Comparison of ENCODE assay signal across 19 cellular contexts in the genomic region with DNA sequence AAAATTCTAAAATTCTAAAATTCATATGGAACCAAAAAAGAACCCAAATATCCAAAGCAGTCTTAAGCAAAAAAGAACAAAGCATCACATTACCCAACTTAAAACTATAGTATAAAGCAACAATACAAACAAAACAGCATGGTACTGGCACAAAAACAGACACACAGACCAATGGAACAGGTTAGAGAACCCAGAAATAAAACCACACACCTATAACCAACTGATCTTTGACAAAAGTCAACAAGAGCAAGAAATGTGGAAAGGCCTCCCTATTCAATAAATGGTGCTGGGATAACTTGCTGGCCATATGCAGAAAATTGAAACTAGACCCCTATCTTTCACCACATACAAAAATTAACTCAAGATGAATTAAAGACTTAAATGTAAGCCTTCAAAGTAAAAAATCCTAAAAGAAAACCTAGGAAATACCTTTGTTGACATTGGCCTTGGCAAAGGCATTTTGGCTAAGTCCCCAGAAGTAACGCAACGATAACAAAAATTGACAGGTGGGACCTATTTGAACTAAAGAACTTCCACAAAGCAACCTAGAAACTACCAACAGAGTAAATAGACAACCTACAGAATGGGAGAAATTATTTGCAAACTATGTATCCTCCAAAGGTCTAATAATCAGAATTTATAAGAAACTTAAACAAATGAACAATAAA. TPM values are rescaled to one million over a fixed set of nuclear protein-coding genes. Genes with fewer than 3 reads are reported as not detected.
DNase-seq lines count a peak whose midpoint lies in the region; ATAC-seq, FAIRE-seq and TF ChIP-seq lines count a peak whose summit lies in the region.
"Had no signal": no experiment of that assay in that cellular context is flagged by ENCODE, and none has a peak within 500 bp of the region (broad histone marks: within the 10 kb centered on the region; RNA-seq: fewer than 3 reads in every experiment).

No MANE protein-coding gene starts in this region.

- no peaks in the 10 kb centered on the region for H3K4me1 ChIP-seq in endothelial cell of umbilical vein (ENCODE audit: control insufficient read depth, extremely low read depth, insufficient read depth, low read length)

- POLR2A ChIA-PET in WTC11 (lab: Charles Lee): no interaction called here
- POLR2A ChIA-PET in endothelial cell of umbilical vein (lab: Charles Lee): no interaction called here

- CTCF ChIA-PET in WTC11 (lab: Charles Lee) (no interaction called here), endothelial cell of umbilical vein (lab: Charles Lee) (no interaction called here)

- H3K9me1 ChIP-seq in endothelial cell of umbilical vein (replicated peaks; ENCODE audit: control insufficient read depth, extremely low read depth, insufficient read depth, low read length): no peaks in the 10 kb centered on the region

- H3K9me3 Mint-ChIP-seq in WTC11: no peaks in the 10 kb centered on the region
- H3K9me3 Mint-ChIP-seq: GM23338 had no signal

- H3K4me3 Mint-ChIP-seq in WTC11: no peak overlapping the region
- H3K4me3 Mint-ChIP-seq: GM23338 had no signal

- no peak overlapping the region for H3K9ac ChIP-seq in endothelial cell of umbilical vein (replicated peaks; ENCODE audit: extremely low read depth, insufficient read depth, low read length)

- no peaks in the 10 kb centered on the region for H3K27me3 Mint-ChIP-seq in WTC11 (ENCODE audit: low read depth)

- H4K20me1 ChIP-seq in endothelial cell of umbilical vein (replicated peaks; ENCODE audit: control insufficient read depth, extremely low read depth, insufficient read depth, low read length): no peaks in the 10 kb centered on the region

- intact Hi-C loops in endothelial cell of umbilical vein (cut with micrococcal nuclease): loop anchor here (5.0 kb wide), 1 partner anchor 51 kb away; no protein-coding TSS in a partner anchor

- no peak overlapping the region for H2AFZ ChIP-seq in endothelial cell of umbilical vein (ENCODE audit: low read depth, low read length)
- H2AFZ ChIP-seq: GM23338 had no signal

- no peaks in the 10 kb centered on the region for H3K79me2 ChIP-seq in endothelial cell of umbilical vein (ENCODE audit: control insufficient read depth, insufficient read depth, low read length)

- BruUV-seq in endothelial cell of umbilical vein (replicated peaks; lab: Mats Ljungman, UMichigan): no TSS peak

- TF ChIP-seq POLR2A in endothelial cell of umbilical vein (IDR thresholded peaks at IDR 0.05; ENCODE audit: low read depth, low read length): no peak

- no peaks in the 10 kb centered on the region for H3K36me3 ChIP-seq in endothelial cell of umbilical vein (ENCODE audit: control insufficient read depth in 2 of 2, extremely low read depth in 1 of 2, insufficient read depth in 2 of 2, low read length in 2 of 2)

- no peaks in the 10 kb centered on the region for H3K36me3 Mint-ChIP-seq in WTC11

- ATAC-seq in WTC11: no peak
- ATAC-seq in GM18517 (IDR thresholded peaks at IDR 0.05; ENCODE audit: unreplicated experiment): no peak
- ATAC-seq: GM23338, HCT116 had no signal

- no peak for FAIRE-seq in endothelial cell of umbilical vein (lab: Jason Lieb, UNC)

- no peaks in the 10 kb centered on the region for H3K9me3 ChIP-seq in endothelial cell of umbilical vein (replicated peaks; ENCODE audit: control insufficient read depth, insufficient read depth, low read length)

- H3K27ac ChIP-seq in endothelial cell of umbilical vein (ENCODE audit: insufficient read depth, low read depth, low read length): no peak overlapping the region

- peak overlapping the region; percentile 21; the same call in 1 of the 2 replicates for H3K27ac Mint-ChIP-seq in WTC11
- H3K27ac Mint-ChIP-seq: GM23338 had no signal

- dilution Hi-C loops in endothelial cell of umbilical vein (cut with MboI; ENCODE audit: extremely low pct_ligation_motif_present, low sequenced_read_pairs): no loop called here

- H3K27me3 ChIP-seq in endothelial cell of umbilical vein (ENCODE audit: control insufficient read depth in 2 of 2, insufficient read depth in 2 of 2, low read length in 2 of 2): no peaks in the 10 kb centered on the region

- no peak overlapping the region for H3K4me2 ChIP-seq in endothelial cell of umbilical vein (ENCODE audit: insufficient read depth, low read length)
- H3K4me2 ChIP-seq: GM23338 had no signal

- no peak for TF ChIP-seq CTCF in WTC11 (IDR thresholded peaks at IDR 0.05)
- no peak for TF ChIP-seq CTCF in endothelial cell of umbilical vein (IDR thresholded peaks at IDR 0.05; ENCODE audit: extremely low read depth in 1 of 2, insufficient read depth in 1 of 2, low read depth in 1 of 2, low read length in 2 of 2)
- no peak for TF ChIP-seq CTCF in retinal pigment epithelial cell (conservative IDR thresholded peaks at IDR 0.05; ENCODE audit: low read depth, low read length)

- peak; percentile 0 for DNase-seq in NCI-H1092 treated with DMSO at 0.1 percent for 48 hours (lab: John Stamatoyannopoulos, UW)
- no peak for DNase-seq in NCI-H1092 (lab: John Stamatoyannopoulos, UW)
- no peak for DNase-seq in WTC11 (ENCODE audit: low spot score)
- DNase-seq in endothelial cell of umbilical vein (ENCODE audit: low read depth, low spot score): peak; percentile 43
- peak; percentile 7 for DNase-seq in retinal pigment epithelial cell (ENCODE audit: low read depth)
- DNase-seq in activated gamma-delta T cell treated with Interleukin-2 at 50 U/mL for 16 hours: no peak
- no peak for DNase-seq in NCI-H1694 treated with DMSO at 0.1 percent for 48 hours (lab: John Stamatoyannopoulos, UW)
- DNase-seq: 8988T, COR-L47, DMS153, GF-D8, NCI-H1417 treated with DMSO at 0.1 percent for 48 hours, NCI-H1930, NCI-H446, NCI-H69, Right ventricle myocardium superior had no signal

- H3K4me3 ChIP-seq in endothelial cell of umbilical vein (replicated peaks in 1 of 3; ENCODE audit: insufficient read depth in 1 of 3, low read depth in 1 of 3, low read length in 3 of 3) (no peak overlapping the region), retinal pigment epithelial cell (ENCODE audit: low read length) (no peak overlapping the region)
- H3K4me3 ChIP-seq: GM23338 had no signal

- H3K4me1 Mint-ChIP-seq in WTC11: no peaks in the 10 kb centered on the region
- H3K4me1 Mint-ChIP-seq: GM23338 had no signal

TF ChIP-seq in WTC11, 78 proteins besides CTCF, POLR2A, EP300 and RAD21 (continues in another document):
- TF ChIP-seq SOX15 (CRISPR knock-in tag; IDR thresholded peaks at IDR 0.05) (no peak), RELA (CRISPR knock-in tag; IDR thresholded peaks at IDR 0.05; ENCODE audit: borderline replicate concordance) (no peak), ZNF138 (CRISPR knock-in tag; conservative IDR thresholded peaks at IDR 0.05) (no peak), TEAD4 (CRISPR knock-in tag; IDR thresholded peaks at IDR 0.05) (no peak), ZNF396 (CRISPR knock-in tag; IDR thresholded peaks at IDR 0.05; ENCODE audit: borderline replicate concordance) (no peak), EMX1 (CRISPR knock-in tag; IDR thresholded peaks at IDR 0.05) (no peak)
- TF ChIP-seq, protein P1, sequence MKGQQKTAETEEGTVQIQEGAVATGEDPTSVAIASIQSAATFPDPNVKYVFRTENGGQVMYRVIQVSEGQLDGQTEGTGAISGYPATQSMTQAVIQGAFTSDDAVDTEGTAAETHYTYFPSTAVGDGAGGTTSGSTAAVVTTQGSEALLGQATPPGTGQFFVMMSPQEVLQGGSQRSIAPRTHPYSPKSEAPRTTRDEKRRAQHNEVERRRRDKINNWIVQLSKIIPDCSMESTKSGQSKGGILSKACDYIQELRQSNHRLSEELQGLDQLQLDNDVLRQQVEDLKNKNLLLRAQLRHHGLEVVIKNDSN (CRISPR knock-in tag; IDR thresholded peaks at IDR 0.05): no peak

TF ChIP-seq in endothelial cell of umbilical vein, 7 proteins besides CTCF, POLR2A, EP300 and RAD21:
- TF ChIP-seq MYC (IDR thresholded peaks at IDR 0.05; ENCODE audit: low read depth, low read length): no peak
- TF ChIP-seq POLR2AphosphoS5 (IDR thresholded peaks at IDR 0.05; ENCODE audit: insufficient read depth, low read depth, low read length): no peak
- TF ChIP-seq, protein P2, sequence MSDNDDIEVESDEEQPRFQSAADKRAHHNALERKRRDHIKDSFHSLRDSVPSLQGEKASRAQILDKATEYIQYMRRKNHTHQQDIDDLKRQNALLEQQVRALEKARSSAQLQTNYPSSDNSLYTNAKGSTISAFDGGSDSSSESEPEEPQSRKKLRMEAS (IDR thresholded peaks at IDR 0.05; ENCODE audit: insufficient read depth, insufficient read length): no peak
- TF ChIP-seq EZH2 (IDR thresholded peaks at IDR 0.05; ENCODE audit: borderline replicate concordance, low read depth, low read length, severe bottlenecking): no peak
- no peak for TF ChIP-seq FOS (IDR thresholded peaks at IDR 0.05; ENCODE audit: borderline replicate concordance, insufficient read depth, low read length)
- TF ChIP-seq GATA2 (IDR thresholded peaks at IDR 0.05; ENCODE audit: insufficient read depth, insufficient read length, low read depth, low read length): no peak
- TF ChIP-seq JUN (IDR thresholded peaks at IDR 0.05; ENCODE audit: borderline replicate concordance, insufficient read depth, insufficient read length, low read depth): no peak

RNA-seq across cellular contexts. Expression of a gene that starts 56.9 kb away (rescaled TPM):
- total RNA-seq in WTC11 (2021) (18.6 to 21.9 TPM (median 21.5 TPM) in 3 replicates), endothelial cell of umbilical vein (16.9 and 17.1 TPM in 2 replicates)
- polyA plus RNA-seq in endothelial cell of umbilical vein: 3.5 and 4.4 TPM in 2 replicates
- polyA plus RNA-seq in endothelial cell of umbilical vein (2011; cell fraction: cytosol; rRNA removed): 3.6 and 4.6 TPM in 2 replicates
- 13.2 and 15.2 TPM in 2 replicates for polyA plus RNA-seq in endothelial cell of umbilical vein (2011; cell fraction: nucleus; rRNA removed)
- 5.7 and 6.3 TPM in 2 replicates for polyA plus RNA-seq in endothelial cell of umbilical vein (2012)
- polyA minus RNA-seq in endothelial cell of umbilical vein: 17.5 and 26.5 TPM in 2 replicates
- 6.3 TPM for polyA minus RNA-seq in endothelial cell of umbilical vein (2011; cell fraction: cytosol; rRNA and poly(A)+ RNA removed)
- polyA minus RNA-seq in endothelial cell of umbilical vein (2011; cell fraction: nucleus; rRNA and poly(A)+ RNA removed): 13.3 and 17.1 TPM in 2 replicates

Comparison
In these comparisons a context has a peak if more than half of its experiments do, and no peak if none do; other contexts are left out.
1. DNase-seq: peak in NCI-H1092 treated with DMSO at 0.1 percent for 48 hours (single experiment), endothelial cell of umbilical vein (single experiment) and retinal pigment epithelial cell (single experiment); none in NCI-H1092 (single experiment), WTC11 (single experiment), activated gamma-delta T cell treated with Interleukin-2 at 50 U/mL for 16 hours (single experiment) and NCI-H1694 treated with DMSO at 0.1 percent for 48 hours (single experiment).